Comparison of ENCODE assay signal across 26 cellular contexts in genomic region chr18:51100371-51101000, GRCh38.
"Had no signal": no experiment of that assay in that cellular context is flagged by ENCODE, and none has a peak within 500 bp of the region (broad histone marks: within the 10 kb centered on the region; RNA-seq: fewer than 3 reads in every experiment).

No MANE protein-coding gene starts in this region.

- H3K27me3 ChIP-seq: adrenal gland, cardiac muscle cell, dorsolateral prefrontal cortex, gastrocnemius medialis, right atrium auricular region, tibial nerve had no signal

- H3K4me1 ChIP-seq: gastrocnemius medialis, right atrium auricular region, tibial nerve had no signal

- H3K36me3 ChIP-seq: adrenal gland, cardiac muscle cell, gastrocnemius medialis, right atrium auricular region, tibial nerve had no signal

- H3K4me3 ChIP-seq: adrenal gland, cardiac muscle cell, coronary artery, dorsolateral prefrontal cortex, gastrocnemius medialis, mucosa of descending colon, right atrium auricular region, tibial nerve had no signal

- H3K27ac ChIP-seq: adrenal gland, cardiac muscle cell, coronary artery, dorsolateral prefrontal cortex, gastrocnemius medialis, right atrium auricular region, tibial nerve had no signal

- DNase-seq: activated CD4-positive, alpha-beta T cell treated with anti-CD3 and anti-CD28 coated beads for 48 hours; activated CD4-positive, alpha-beta T cell treated with anti-CD3 and anti-CD28 coated beads, Interleukin-2, amount 50 U/mL, for 48 hours; activated CD8-positive, alpha-beta memory T cell treated with anti-CD3 and anti-CD28 coated beads, Interleukin-2, amount 50 U/mL, for 4 hours; activated effector memory CD4-positive, alpha-beta T cell treated with anti-CD3 and anti-CD28 coated beads, Interleukin-2, amount 50 U/mL, for 16 hours; activated naive CD4-positive, alpha-beta T cell treated with anti-CD3 and anti-CD28 coated beads for 36 hours; activated naive CD8-positive, alpha-beta T cell treated with anti-CD3 and anti-CD28 coated beads for 36 hours; activated T-cell treated with anti-CD3 and anti-CD28 coated beads, Interleukin-2, amount 50 U/mL, for 1 hour; adrenal gland; cerebellar nuclear complex; dorsolateral prefrontal cortex; effector memory CD4-positive, alpha-beta T cell; erythroblast; gastrocnemius medialis; glutamatergic neuron; left cardiac atrium; left ventricle myocardium superior; mucosa of descending colon; stimulated activated CD4-positive, alpha-beta T cell treated with anti-CD3 and anti-CD28 coated beads, Interleukin-15, amount 100 ng/mL, for 24 hours; stimulated activated CD4-positive, alpha-beta T cell treated with anti-CD3 and anti-CD28 coated beads, Interleukin-2, amount 100 ng/mL, for 24 hours; stimulated activated naive CD4-positive, alpha-beta T cell treated with Interleukin-2 at 50 U/mL for 16 hours; T-helper 9 cell had no signal

- H3K9me3 ChIP-seq: adrenal gland, mucosa of descending colon, right atrium auricular region had no signal

- FAIRE-seq: keratinocyte had no signal

- ATAC-seq: gastrocnemius medialis, left cardiac atrium, left ventricle myocardium superior, mucosa of descending colon had no signal
